In the genomic region with DNA sequence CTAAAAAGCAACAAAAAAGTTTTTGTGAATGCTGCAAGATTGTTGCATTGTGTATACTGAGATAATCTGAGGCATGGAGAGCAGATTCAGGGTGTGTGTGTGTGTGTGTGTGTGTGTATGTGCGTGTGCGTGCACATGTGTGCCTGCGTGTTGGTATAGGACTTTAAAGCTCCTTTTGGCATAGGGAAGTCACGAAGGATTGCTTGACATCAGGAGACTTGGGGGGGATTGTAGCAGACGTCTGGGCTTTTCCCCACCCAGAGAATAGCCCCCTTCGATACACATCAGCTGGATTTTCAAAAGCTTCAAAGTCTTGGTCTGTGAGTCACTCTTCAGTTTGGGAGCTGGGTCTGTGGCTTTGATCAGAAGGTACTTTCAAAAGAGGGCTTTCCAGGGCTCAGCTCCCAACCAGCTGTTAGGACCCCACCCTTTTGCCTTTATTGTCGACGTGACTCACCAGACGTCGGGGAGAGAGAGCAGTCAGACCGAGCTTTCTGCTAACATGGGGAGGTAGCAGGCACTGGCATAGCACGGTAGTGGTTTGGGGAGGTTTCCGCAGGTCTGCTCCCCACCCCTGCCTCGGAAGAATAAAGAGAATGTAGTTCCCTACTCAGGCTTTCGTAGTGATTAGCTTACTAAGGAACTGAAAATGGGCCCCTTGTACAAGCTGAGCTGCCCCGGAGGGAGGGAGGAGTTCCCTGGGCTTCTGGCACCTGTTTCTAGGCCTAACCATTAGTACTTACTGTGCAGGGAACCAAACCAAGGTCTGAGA, we compare ENCODE assay signal across 9 cellular contexts. TPM values are rescaled to one million over a fixed set of nuclear protein-coding genes. Genes with fewer than 3 reads are reported as not detected.
DNase-seq lines count a peak whose midpoint lies in the region; ATAC-seq, FAIRE-seq and TF ChIP-seq lines count a peak whose summit lies in the region.
"Had no signal": no experiment of that assay in that cellular context is flagged by ENCODE, and none has a peak within 500 bp of the region (broad histone marks: within the 10 kb centered on the region; RNA-seq: fewer than 3 reads in every experiment).

No MANE protein-coding gene starts in this region.

- no peak for FAIRE-seq in HepG2 (lab: Jason Lieb, UNC)
- FAIRE-seq: G401.6 had no signal

- BruUV-seq in HepG2 (replicated peaks; lab: Mats Ljungman, UMichigan) = no TSS peak

- TF ChIP-seq RAD21 in HepG2 (CRISPR knock-in tag; IDR thresholded peaks at IDR 0.05) = no peak

- POLR2A ChIA-PET in T-cell (lab: Charles Lee) = interaction anchor here (0.6 to 2.6 kb wide), 16 partner anchors 9 to 272 kb away, joined by 3 to 21 read pairs (median 4); no protein-coding TSS in a partner anchor
- POLR2A ChIA-PET in HepG2 (lab: Yijun Ruan, JAX) = no interaction called here

- no peak for TF ChIP-seq EP300 in HepG2 (IDR thresholded peaks at IDR 0.05; ENCODE audit: low read depth in 2 of 2, low read length in 2 of 2)
- no peak for TF ChIP-seq EP300 in HepG2 (CRISPR knock-in tag; IDR thresholded peaks at IDR 0.05; ENCODE audit: borderline replicate concordance)

- H3K27ac Mint-ChIP-seq in T-cell = peak overlapping the region; percentile 84 to 95

- ATAC-seq in Right ventricle myocardium inferior (no peak), HG03175 (IDR thresholded peaks at IDR 0.05; ENCODE audit: unreplicated experiment) (peak; percentile 56), T-cell (replicated peaks in 1 of 4) (peak; percentile 46 to 58 (median 56)), HepG2 (no peak)

- H3K4me3 ChIP-seq in ascending aorta = peak overlapping the region; percentile 42 to 94
- H3K4me3 ChIP-seq in HepG2 (replicated peaks in 1 of 3; ENCODE audit: insufficient read depth in 1 of 3, low read depth in 2 of 3, low read length in 3 of 3) = peak overlapping the region; percentile 89 to 99 (median 95)

- CTCF ChIA-PET in T-cell (lab: Charles Lee) (interaction anchor here (0.8 to 2.3 kb wide), 9 partner anchors 18 to 273 kb away, joined by 3 to 16 read pairs (median 3); no protein-coding TSS in a partner anchor), HepG2 (lab: Yijun Ruan, JAX; ENCODE audit: low intra/inter-chr PET ratio, low total read pairs) (no interaction called here)

- H3K27me3 Mint-ChIP-seq in T-cell = no peaks in the 10 kb centered on the region

- H3K27ac ChIP-seq in ascending aorta (peak overlapping the region; percentile 97 to 99), HepG2 (ENCODE audit: extremely low read length, insufficient read depth, low read length) (peak overlapping the region; percentile 23)

- TF ChIP-seq POLR2A in HepG2 (IDR thresholded peaks at IDR 0.05; ENCODE audit: insufficient read depth in 1 of 2, low read depth in 2 of 2, low read length in 2 of 2) = no peak

- H3K4me1 Mint-ChIP-seq in T-cell = peaks cover 62 to 75% (median 65%) of the 10 kb centered on the region in 3 donors

- H3K4me2 ChIP-seq in HepG2 (ENCODE audit: low read depth, low read length) = peak overlapping the region; percentile 91

- H2AFZ ChIP-seq in HepG2 (ENCODE audit: low read length) = no peak overlapping the region

- intact Hi-C loops in Right ventricle myocardium inferior (cut with DNase I) = no loop called here
- intact Hi-C loops in cardiac septum (cut with DNase I) = no loop called here
- intact Hi-C loops in ascending aorta (cut with DNase I) = loop anchor here (5.0 to 10.0 kb wide), 3 partner anchors 402 to 632 kb away; partner anchors contain the start of gene ITPR1
- intact Hi-C loops in HepG2 (cut with micrococcal nuclease; ENCODE audit: unreplicated experiment) = loop anchor here (10.0 kb wide), 1 partner anchor 201 kb away; the partner anchor contains the start of gene EDEM1

- peak; percentile 69 for DNase-seq in Right ventricle myocardium inferior (ENCODE audit: missing footprints)
- no peak for DNase-seq in cardiac septum (ENCODE audit: low spot score)
- peak in 33 of 34 experiments; percentile 36 to 80 (median 64) for DNase-seq in T-cell
- DNase-seq in ascending aorta (ENCODE audit: low spot score in 2 of 2) = peak in 1 of 2 donors; percentile 87
- no peak for DNase-seq in HepG2 (ENCODE audit: low spot score)
- peak; percentile 65 for DNase-seq in stimulated activated CD8-positive, alpha-beta memory T cell treated with anti-CD3 and anti-CD28 coated beads, Interleukin-12 subunit alpha, Interleukin-12 subunit beta, amount 100 ng/mL, for 4 hours (ENCODE audit: low read depth)
- DNase-seq in foreskin melanocyte = no peak

- no peaks in the 10 kb centered on the region for H3K9me3 Mint-ChIP-seq in T-cell

- H3K4me3 Mint-ChIP-seq in T-cell = peak overlapping the region; percentile 50 to 95 (median 77)

- in situ Hi-C loops in HepG2 (cut with HindIII; ENCODE audit: extremely low pct_ligation_motif_present, low pct_unique_long_range_greater_than_20kb) = no loop called here

- H3K36me3 ChIP-seq in ascending aorta (peaks cover 8 to 11% of the 10 kb centered on the region in 2 donors), HepG2 (replicated peaks in 1 of 2; ENCODE audit: control insufficient read depth in 1 of 2, insufficient read depth in 2 of 2, low read length in 2 of 2) (peaks cover 9 to 31% of the 10 kb centered on the region in 2 experiments)

- H3K4me1 ChIP-seq in ascending aorta (peaks cover 29 to 53% of the 10 kb centered on the region in 2 donors), HepG2 (ENCODE audit: insufficient read depth, low read length) (peaks cover 57% of the 10 kb centered on the region)

- H3K36me3 Mint-ChIP-seq in T-cell = peaks cover 20% of the 10 kb centered on the region

- H4K20me1 ChIP-seq in HepG2 (ENCODE audit: insufficient read depth, low read length) = peaks cover 40% of the 10 kb centered on the region

- H3K27me3 ChIP-seq in ascending aorta = no peaks in the 10 kb centered on the region
- H3K27me3 ChIP-seq in HepG2 (ENCODE audit: control insufficient read depth in 1 of 2, insufficient read depth in 2 of 2, low read length in 2 of 2) = no peaks in the 10 kb centered on the region; a peak in 1 of 5 replicates

- H3K79me2 ChIP-seq in HepG2 (ENCODE audit: insufficient read depth, low read length) = peaks cover 52% of the 10 kb centered on the region

- no peaks in the 10 kb centered on the region for H3K9me3 ChIP-seq in ascending aorta
- no peaks in the 10 kb centered on the region for H3K9me3 ChIP-seq in HepG2 (ENCODE audit: low read length)

- H3K9ac ChIP-seq in HepG2 (ENCODE audit: insufficient read depth, low read depth, low read length) = peak overlapping the region; percentile 89

- WGBS in HepG2 (ENCODE audit: low lambda C conversion rate) = 54% methylated on average over 15 of the region's 16 CpGs

- TF ChIP-seq CTCF in ascending aorta (IDR thresholded peaks at IDR 0.05) = no peak
- TF ChIP-seq CTCF in HepG2 (CRISPR knock-in tag; IDR thresholded peaks at IDR 0.05) = no peak

TF ChIP-seq in HepG2, 621 proteins besides CTCF, POLR2A, EP300 and RAD21 (continues in another document):
- TF ChIP-seq, protein P1, sequence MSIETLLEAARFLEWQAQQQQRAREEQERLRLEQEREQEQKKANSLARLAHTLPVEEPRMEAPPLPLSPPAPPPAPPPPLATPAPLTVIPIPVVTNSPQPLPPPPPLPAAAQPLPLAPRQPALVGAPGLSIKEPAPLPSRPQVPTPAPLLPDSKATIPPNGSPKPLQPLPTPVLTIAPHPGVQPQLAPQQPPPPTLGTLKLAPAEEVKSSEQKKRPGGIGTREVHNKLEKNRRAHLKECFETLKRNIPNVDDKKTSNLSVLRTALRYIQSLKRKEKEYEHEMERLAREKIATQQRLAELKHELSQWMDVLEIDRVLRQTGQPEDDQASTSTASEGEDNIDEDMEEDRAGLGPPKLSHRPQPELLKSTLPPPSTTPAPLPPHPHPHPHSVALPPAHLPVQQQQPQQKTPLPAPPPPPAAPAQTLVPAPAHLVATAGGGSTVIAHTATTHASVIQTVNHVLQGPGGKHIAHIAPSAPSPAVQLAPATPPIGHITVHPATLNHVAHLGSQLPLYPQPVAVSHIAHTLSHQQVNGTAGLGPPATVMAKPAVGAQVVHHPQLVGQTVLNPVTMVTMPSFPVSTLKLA (IDR thresholded peaks at IDR 0.05) = no peak
- TF ChIP-seq SMARCC2 (IDR thresholded peaks at IDR 0.05) (no peak), ZFX (CRISPR knock-in tag; IDR thresholded peaks at IDR 0.05; ENCODE audit: low read depth) (peak; percentile 25; the same call in 1 of the 2 replicates), NCOA1 (CRISPR knock-in tag; IDR thresholded peaks at IDR 0.05) (no peak), ZNF292 (CRISPR knock-in tag; IDR thresholded peaks at IDR 0.05; ENCODE audit: borderline replicate concordance, low read depth) (no peak), KLF16 (CRISPR knock-in tag; IDR thresholded peaks at IDR 0.05) (no peak), FOSL2 (CRISPR knock-in tag; IDR thresholded peaks at IDR 0.05) (peak; percentile 76), GLI4 (CRISPR knock-in tag; IDR thresholded peaks at IDR 0.05; ENCODE audit: borderline replicate concordance) (peak; percentile 34; the same call in 1 of the 2 replicates), ZNF816 (CRISPR knock-in tag; IDR thresholded peaks at IDR 0.05; ENCODE audit: borderline replicate concordance) (0 out of 2 replicates have a peak, but pooled peaks have one; percentile 1)

RNA-seq across cellular contexts. Expression of gene BHLHE40, which starts 4.7 kb away (rescaled TPM):
- total RNA-seq in Right ventricle myocardium inferior = 26.9 TPM
- 71.5 TPM for total RNA-seq in cardiac septum
- 100 to 1,000 TPM in 1 of 5 donors, 10 to 100 TPM in 4; 54.1 to 177 (median 85.8) TPM for total RNA-seq in T-cell
- 52.2 TPM for total RNA-seq in ascending aorta
- total RNA-seq in HepG2 (2016; rRNA removed; fragmentation: Illumina TruSeq; extraction: Trizol) = 1.8 and 2.6 TPM in 2 replicates
- 0.44 and 0.61 TPM in 2 replicates for total RNA-seq in HepG2 (2016; cell fraction: cytosol; rRNA removed; fragmentation: Illumina TruSeq; extraction: Trizol; ENCODE audit: low read depth)
- total RNA-seq in HepG2 (2016; cell fraction: insoluble cytoplasmic fraction; rRNA removed; fragmentation: Illumina TruSeq; extraction: Trizol) = 2.3 and 2.7 TPM in 2 replicates
- 1.5 TPM in 2 replicates for total RNA-seq in HepG2 (2016; cell fraction: membrane; rRNA removed; fragmentation: Illumina TruSeq; extraction: Trizol)
- 3.0 and 4.3 TPM in 2 replicates for total RNA-seq in HepG2 (2016; cell fraction: nucleus; rRNA removed; fragmentation: Illumina TruSeq; extraction: Trizol)
- polyA plus RNA-seq in HepG2 (2011; rRNA removed) = 51.0 and 60.0 TPM in 2 replicates
- 29.3 and 36.0 TPM in 2 replicates for polyA plus RNA-seq in HepG2 (2011; cell fraction: cytosol; rRNA removed)
- polyA plus RNA-seq in HepG2 (2011; cell fraction: nucleus; rRNA removed) = 35.5 and 51.8 TPM in 2 replicates
- 145 and 159 TPM in 2 replicates for polyA plus RNA-seq in HepG2 (2012)
- 0.21 and 0.42 TPM in 2 replicates for polyA plus RNA-seq in HepG2 (2016; cell fraction: cytosol; fragmentation: Illumina TruSeq; extraction: Trizol; ENCODE audit: low read depth)
- polyA plus RNA-seq in HepG2 (2016; cell fraction: insoluble cytoplasmic fraction; fragmentation: Illumina TruSeq; extraction: Trizol; ENCODE audit: low read depth) = 3.5 and 4.1 TPM in 2 replicates
- 0.93 and 1.1 TPM in 2 replicates for polyA plus RNA-seq in HepG2 (2016; cell fraction: membrane; fragmentation: Illumina TruSeq; extraction: Trizol; ENCODE audit: low read depth)
- 5.9 and 7.0 TPM in 2 replicates for polyA plus RNA-seq in HepG2 (2016; cell fraction: nucleus; fragmentation: Illumina TruSeq; extraction: Trizol; ENCODE audit: insufficient read depth, low read depth)
- polyA minus RNA-seq in HepG2 (2011; rRNA and poly(A)+ RNA removed; ENCODE audit: low replicate concordance) = 17.6 and 68.5 TPM in 2 replicates
- polyA minus RNA-seq in HepG2 (2011; cell fraction: cytosol; rRNA and poly(A)+ RNA removed) = 59.1 and 63.2 TPM in 2 replicates
- polyA minus RNA-seq in HepG2 (2011; cell fraction: nucleus; rRNA and poly(A)+ RNA removed) = 23.0 and 31.6 TPM in 2 replicates

Comparison
In these comparisons a context has a peak if more than half of its experiments do, and no peak if none do; other contexts are left out.
1. DNase-seq: peak in Right ventricle myocardium inferior (single experiment), T-cell (33 of 34) and stimulated activated CD8-positive, alpha-beta memory T cell treated with anti-CD3 and anti-CD28 coated beads, Interleukin-12 subunit alpha, Interleukin-12 subunit beta, amount 100 ng/mL, for 4 hours (single experiment); none in cardiac septum (single experiment), HepG2 (single experiment) and foreskin melanocyte (single experiment).
2. ATAC-seq: peak in HG03175 (single experiment) and T-cell (4 of 4); none in Right ventricle myocardium inferior (single experiment) and HepG2 (single experiment).
3. intact Hi-C loops: an anchor here in ascending aorta (5.0 to 10.0 kb wide) and HepG2 (10.0 kb wide); none called in Right ventricle myocardium inferior and cardiac septum.